Comparison of ENCODE assay signal across 8 cellular contexts in genomic region chr22:41382098-41382578, GRCh38. TPM values are rescaled to one million over a fixed set of nuclear protein-coding genes. Genes with fewer than 3 reads are reported as not detected.
DNase-seq lines count a peak whose midpoint lies in the region; ATAC-seq lines count a peak whose summit lies in the region.

No MANE protein-coding gene starts in this region.

- peak; percentile 90 for DNase-seq in AG08396 (ENCODE audit: low spot score)
- peak; percentile 51 for DNase-seq in T follicular helper cell (ENCODE audit: low read depth)
- peak in 50 of 58 donors; percentile 47 to 92 (median 81) for DNase-seq in anterior cingulate cortex (lab: John Stamatoyannopoulos, UW)
- peak; percentile 84 for DNase-seq in hepatic stellate cell (ENCODE audit: low spot score)
- DNase-seq in sciatic nerve (ENCODE audit: low spot score), result peak; percentile 89
- no peak for DNase-seq in posterior vena cava (ENCODE audit: low spot score)

- intact Hi-C loops in sciatic nerve (cut with DNase I), result no loop called here
- intact Hi-C loops in posterior vena cava (cut with DNase I), result no loop called here

- ATAC-seq in GM18907 (IDR thresholded peaks at IDR 0.05; ENCODE audit: unreplicated experiment) (peak; percentile 31), HG03175 (IDR thresholded peaks at IDR 0.05; ENCODE audit: unreplicated experiment) (peak; percentile 29), sciatic nerve (peak; percentile 64)

RNA-seq across cellular contexts. Expression of gene TEF, which starts 0.4 kb away (rescaled TPM):
- total RNA-seq in sciatic nerve, result 36.5 TPM
- 10 to 100 TPM; 10.5 to 20.5 TPM for total RNA-seq in posterior vena cava
